In genomic region chr6:33201935-33202334, GRCh38 we compare ENCODE assay signal across 9 cellular contexts. TPM values are rescaled to one million over a fixed set of nuclear protein-coding genes. Genes with fewer than 3 reads are reported as not detected.
DNase-seq lines count a peak whose midpoint lies in the region; ATAC-seq and TF ChIP-seq lines count a peak whose summit lies in the region.
"Had no signal": no experiment of that assay in that cellular context is flagged by ENCODE, and none has a peak within 500 bp of the region (broad histone marks: within the 10 kb centered on the region; RNA-seq: fewer than 3 reads in every experiment).

No MANE protein-coding gene starts in this region.

- peak overlapping the region; percentile 73 for H3K4me2 ChIP-seq in SU-DHL-6 (ENCODE audit: low read depth, low read length, poor library complexity, severe bottlenecking)

- no peak for TF ChIP-seq POLR2A in gastrocnemius medialis (IDR thresholded peaks at IDR 0.05)

- H3K27ac ChIP-seq in SU-DHL-6 (ENCODE audit: low read depth, low read length), result no peak overlapping the region
- peak overlapping the region; percentile 94 to 98 (median 96) for H3K27ac ChIP-seq in gastrocnemius medialis

- intact Hi-C loops in gastrocnemius medialis (cut with DNase I; ENCODE audit: low total_unique reads), result loop anchor here (2.0 to 5.0 kb wide), 4 partner anchors 215 to 1075 kb away; partner anchors contain the start of genes ATF6B, BRD2 and CUTA

- DNase-seq in GM12865 (ENCODE audit: low read depth), result no peak
- no peak for DNase-seq in fibroblast of the aortic adventitia (ENCODE audit: low read depth)
- no peak for DNase-seq in gastrocnemius medialis
- DNase-seq in ACHN, result no peak
- DNase-seq: activated gamma-delta T cell had no signal

- H3K9me2 ChIP-seq in SU-DHL-6 (replicated peaks; ENCODE audit: insufficient read depth, low read length), result no peaks in the 10 kb centered on the region

- peaks cover 44 to 52% of the 10 kb centered on the region in 2 donors for H3K4me1 ChIP-seq in gastrocnemius medialis

- H4K20me1 ChIP-seq in SU-DHL-6 (ENCODE audit: low read depth, low read length), result no peaks in the 10 kb centered on the region

- H3K79me2 ChIP-seq in SU-DHL-6 (ENCODE audit: insufficient read depth, low read length), result peaks cover 33% of the 10 kb centered on the region

- H3K4me3 ChIP-seq in GM12865 (ENCODE audit: low read depth, low read length), result peak overlapping the region; percentile 96
- peak overlapping the region; percentile 97 for H3K4me3 ChIP-seq in SU-DHL-6 (ENCODE audit: insufficient read depth, low read length, poor library complexity, severe bottlenecking)
- H3K4me3 ChIP-seq in fibroblast of the aortic adventitia (ENCODE audit: low read depth, low read length), result peak overlapping the region; percentile 97
- peak overlapping the region; percentile 84 to 98 (median 86) for H3K4me3 ChIP-seq in gastrocnemius medialis

- H3K36me3 ChIP-seq in SU-DHL-6 (ENCODE audit: low read length), result peaks cover 8% of the 10 kb centered on the region
- peaks cover 0 to 27% of the 10 kb centered on the region in 2 donors for H3K36me3 ChIP-seq in gastrocnemius medialis

- no peak for ATAC-seq in gastrocnemius medialis
- ATAC-seq in GM18870 (IDR thresholded peaks at IDR 0.05; ENCODE audit: unreplicated experiment), result no peak
- no peak for ATAC-seq in GM18502 (IDR thresholded peaks at IDR 0.05; ENCODE audit: poor library complexity, unreplicated experiment)
- ATAC-seq in HG03159 (IDR thresholded peaks at IDR 0.05; ENCODE audit: unreplicated experiment), result no peak

- H3K27me3 ChIP-seq in SU-DHL-6 (ENCODE audit: low read length) (no peaks in the 10 kb centered on the region), gastrocnemius medialis (no peaks in the 10 kb centered on the region)

- no peaks in the 10 kb centered on the region for H3K9me3 ChIP-seq in SU-DHL-6 (ENCODE audit: insufficient read depth, low read length)
- no peaks in the 10 kb centered on the region for H3K9me3 ChIP-seq in gastrocnemius medialis

- H3K9ac ChIP-seq in SU-DHL-6 (ENCODE audit: low read length), result peak overlapping the region; percentile 85

- no peak overlapping the region for H2AFZ ChIP-seq in SU-DHL-6 (ENCODE audit: low read depth, low read length, severe bottlenecking)

- TF ChIP-seq CTCF in GM12865 (IDR thresholded peaks at IDR 0.05; ENCODE audit: insufficient read depth, low read depth, low read length, missing control alignments) (no peak), SU-DHL-6 (IDR thresholded peaks at IDR 0.05; ENCODE audit: insufficient read depth, low read length, poor library complexity, severe bottlenecking) (no peak), fibroblast of the aortic adventitia (IDR thresholded peaks at IDR 0.05; ENCODE audit: insufficient read depth, low read length) (no peak), gastrocnemius medialis (IDR thresholded peaks at IDR 0.05 in 4 of 5, conservative IDR thresholded peaks at IDR 0.05 in 1 of 5) (no peak)

- H3F3A ChIP-seq in SU-DHL-6 (ENCODE audit: insufficient read depth), result peaks cover 46% of the 10 kb centered on the region

- in situ Hi-C loops in gastrocnemius medialis (cut with MboI; ENCODE audit: low sequenced_read_pairs in 4 of 4) (no loop called here), ACHN (cut with HindIII; ENCODE audit: low pct_ligation_motif_present, low pct_unique_long_range_greater_than_20kb, low sequenced_read_pairs) (no loop called here)

RNA-seq across cellular contexts. Expression of gene SLC39A7, which starts 1.3 kb away (rescaled TPM):
- 71.3 and 121 TPM in 2 replicates for total RNA-seq in fibroblast of the aortic adventitia (ENCODE audit: low replicate concordance)
- 10 to 100 TPM; 21.9 to 45.4 (median 26.2) TPM for total RNA-seq in gastrocnemius medialis

RNA-seq across cellular contexts. Expression of gene RXRB, which starts 1.5 kb away (rescaled TPM):
- total RNA-seq in fibroblast of the aortic adventitia (ENCODE audit: low replicate concordance) (11.1 and 22.6 TPM in 2 replicates), gastrocnemius medialis (10 to 100 TPM; 20.8 to 38.4 (median 24.6) TPM)

RNA-seq across cellular contexts. Expression of gene HSD17B8, which starts 2.5 kb away (rescaled TPM):
- 2.6 and 4.2 TPM in 2 replicates for total RNA-seq in fibroblast of the aortic adventitia (ENCODE audit: low replicate concordance)
- 10 to 100 TPM in 3 of 4 donors, 1 to 10 TPM in 1; 7.9 to 28.3 (median 14.3) TPM for total RNA-seq in gastrocnemius medialis

RNA-seq across cellular contexts. Expression of gene RING1, which starts 6.4 kb away (rescaled TPM):
- total RNA-seq in fibroblast of the aortic adventitia (ENCODE audit: low replicate concordance) (28.9 and 46.9 TPM in 2 replicates), gastrocnemius medialis (10 to 100 TPM in 3 of 4 donors, 1 to 10 TPM in 1; 7.4 to 16.3 (median 12.1) TPM)

RNA-seq across cellular contexts. Expression of gene COL11A2, which starts 9.7 kb away (rescaled TPM):
- 0.09 and 0.74 TPM in 2 replicates for total RNA-seq in fibroblast of the aortic adventitia (ENCODE audit: low replicate concordance)
- under 1 TPM; 0.31 to 0.92 (median 0.47) TPM for total RNA-seq in gastrocnemius medialis
